ENCODE assay signal across 8 cellular contexts in the genomic region with DNA sequence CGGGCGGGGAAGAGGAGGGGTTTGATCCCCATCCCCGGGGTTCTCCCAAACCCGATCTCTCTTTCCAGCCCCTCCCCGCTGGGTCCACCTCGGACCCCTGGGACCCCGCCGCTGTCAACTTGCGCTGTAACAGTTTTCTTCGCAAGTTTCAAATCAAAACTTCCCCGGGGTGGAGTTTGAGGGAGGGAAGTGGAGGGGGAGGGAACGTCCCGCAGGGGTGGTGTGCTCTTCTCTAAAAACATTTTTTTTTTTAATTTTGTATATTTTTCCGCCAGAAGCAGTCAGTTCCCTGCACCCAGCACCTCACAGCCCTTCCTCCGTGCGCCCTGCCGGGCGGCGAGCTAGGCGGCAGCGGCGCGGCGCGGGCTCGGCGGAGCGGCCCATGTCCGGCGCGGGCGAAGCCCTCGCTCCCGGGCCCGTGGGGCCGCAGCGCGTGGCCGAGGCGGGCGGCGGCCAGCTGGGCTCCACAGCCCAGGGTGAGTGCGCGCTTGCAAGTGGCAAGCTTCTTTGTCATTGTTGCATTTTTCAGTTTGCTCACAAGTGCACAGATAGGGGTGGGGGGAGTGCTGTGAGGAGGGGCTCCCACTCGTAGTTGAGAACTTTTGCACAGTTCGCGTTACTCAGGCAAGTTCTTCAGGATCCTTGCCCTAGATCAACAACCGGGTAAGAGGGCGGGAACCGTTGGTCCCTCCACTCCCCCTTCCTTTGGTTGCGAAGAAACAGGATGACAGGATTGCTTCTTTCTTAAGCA. TPM values are rescaled to one million over a fixed set of nuclear protein-coding genes. Genes with fewer than 3 reads are reported as not detected.
DNase-seq lines count a peak whose midpoint lies in the region; ATAC-seq and TF ChIP-seq lines count a peak whose summit lies in the region.

No MANE protein-coding gene starts in this region.

- no peaks in the 10 kb centered on the region for H3K27me3 Mint-ChIP-seq in activated T-cell treated with anti-CD3 and anti-CD28 coated beads, Interleukin-2, amount 50 U/mL, for 4 hours (ENCODE audit: low read depth)
- no peaks in the 10 kb centered on the region for H3K27me3 Mint-ChIP-seq in neural crest cell (ENCODE audit: low read depth)

- peak overlapping the region; percentile 76 for H3K27ac Mint-ChIP-seq in neural crest cell (ENCODE audit: unreplicated experiment)

- peaks cover 58% of the 10 kb centered on the region for H3K4me1 Mint-ChIP-seq in activated T-cell treated with anti-CD3 and anti-CD28 coated beads, Interleukin-2, amount 50 U/mL, for 4 hours (ENCODE audit: low read depth)
- peaks cover 13% of the 10 kb centered on the region for H3K4me1 Mint-ChIP-seq in neural crest cell

- 1% methylated on average over 22 to 51 of the region's 51 CpGs for WGBS in tibial nerve, 2 donors

- TF ChIP-seq CTCF in fibroblast of pulmonary artery (IDR thresholded peaks at IDR 0.05; ENCODE audit: low read length, missing control alignments) (no peak), neural crest cell (conservative IDR thresholded peaks at IDR 0.05) (no peak), tibial nerve (IDR thresholded peaks at IDR 0.05) (no peak)

- no peaks in the 10 kb centered on the region for H3K9me3 Mint-ChIP-seq in activated T-cell treated with anti-CD3 and anti-CD28 coated beads, Interleukin-2, amount 50 U/mL, for 4 hours
- no peaks in the 10 kb centered on the region for H3K9me3 Mint-ChIP-seq in neural crest cell

- peak overlapping the region; percentile 79 to 96 (median 89) for H3K27ac ChIP-seq in tibial nerve

- H3K27me3 ChIP-seq in tibial nerve = no peaks in the 10 kb centered on the region

- H3K4me3 ChIP-seq in fibroblast of pulmonary artery (replicated peaks; ENCODE audit: low read depth, low read length) (peak overlapping the region; percentile 77), tibial nerve (peak overlapping the region; percentile 71 to 93 (median 86))

- peaks cover 21% of the 10 kb centered on the region for H3K36me3 Mint-ChIP-seq in activated T-cell treated with anti-CD3 and anti-CD28 coated beads, Interleukin-2, amount 50 U/mL, for 4 hours (ENCODE audit: insufficient read depth)
- H3K36me3 Mint-ChIP-seq in neural crest cell (ENCODE audit: low read depth) = no peaks in the 10 kb centered on the region

- peak; percentile 49 for DNase-seq in NCI-H460 (ENCODE audit: extremely low read depth, low read depth)
- DNase-seq in activated T-cell treated with anti-CD3 and anti-CD28 coated beads, Interleukin-2, amount 50 U/mL, for 4 hours = peak; percentile 49
- peak; percentile 84 for DNase-seq in fibroblast of pulmonary artery (ENCODE audit: low read depth)
- DNase-seq in neural crest cell (ENCODE audit: low read depth, low spot score) = peak; percentile 20
- DNase-seq in tibial nerve (ENCODE audit: low spot score in 2 of 2) = peak; percentile 13 to 35
- no peak for DNase-seq in inferior parietal cortex (ENCODE audit: extremely low spot score)

- H3K4me1 ChIP-seq in tibial nerve = peaks cover 0 to 41% (median 11%) of the 10 kb centered on the region in 4 donors

- H3K9me3 ChIP-seq in tibial nerve = no peaks in the 10 kb centered on the region

- no peak for TF ChIP-seq POLR2A in tibial nerve (IDR thresholded peaks at IDR 0.05)

- H3K36me3 ChIP-seq in tibial nerve = no peaks in the 10 kb centered on the region

- ATAC-seq in GM18511 (IDR thresholded peaks at IDR 0.05; ENCODE audit: unreplicated experiment) (peak; percentile 46), HG02678 (IDR thresholded peaks at IDR 0.05; ENCODE audit: unreplicated experiment) (peak; percentile 38)
- ATAC-seq in activated T-cell treated with anti-CD3 and anti-CD28 coated beads, Interleukin-2, amount 50 U/mL, for 4 hours = peak; percentile 57 to 61

- H3K4me3 Mint-ChIP-seq in activated T-cell treated with anti-CD3 and anti-CD28 coated beads, Interleukin-2, amount 50 U/mL, for 4 hours = peak overlapping the region; percentile 96
- H3K4me3 Mint-ChIP-seq in neural crest cell = peak overlapping the region; percentile 91

- peak in 1 of 2 donors; percentile 58 for TF ChIP-seq EP300 in tibial nerve (IDR thresholded peaks at IDR 0.05)

RNA-seq across cellular contexts. Expression of a gene that starts 0.9 kb away (rescaled TPM):
- total RNA-seq in NCI-H460 (2014; rRNA removed; shearing (Covaris generic)) = 15.5 and 17.8 TPM in 2 replicates
- 8.0 and 8.4 TPM in 2 replicates for polyA plus RNA-seq in NCI-H460 (2014; cell fraction: nucleus; rRNA removed)
- 100 to 1,000 TPM in 1 of 3 donors, 10 to 100 TPM in 2; 84.4 to 119 (median 98.9) TPM for total RNA-seq in activated T-cell treated with anti-CD3 and anti-CD28 coated beads, Interleukin-2, amount 50 U/mL, for 4 hours
- total RNA-seq in neural crest cell = 10.1 and 11.1 TPM in 2 replicates
- total RNA-seq in tibial nerve = 10 to 100 TPM; 41.2 to 72.2 (median 67.4) TPM
